In the genomic region with DNA sequence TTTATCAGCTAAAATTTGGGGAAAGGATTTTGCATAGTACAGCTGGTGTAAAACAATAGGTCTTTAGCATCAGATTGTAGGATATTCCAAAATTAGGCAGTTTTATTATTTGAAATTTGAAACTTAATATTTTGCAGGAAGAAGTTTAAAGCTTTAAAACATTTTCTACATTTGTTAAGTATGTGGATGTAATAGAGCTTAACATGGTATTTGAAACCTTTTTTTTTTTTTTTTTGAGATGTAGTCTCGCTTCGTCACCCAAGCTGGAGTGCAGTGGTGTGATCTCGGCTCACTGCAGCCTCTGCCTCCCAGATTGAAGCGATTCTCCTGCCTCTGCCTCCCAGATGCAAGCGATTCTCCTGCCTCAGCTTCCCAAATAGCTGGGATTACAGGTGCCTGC, we compare ENCODE assay signal across 1 cellular context.
TF ChIP-seq lines count a peak whose summit lies in the region.

No MANE protein-coding gene starts in this region.

TF ChIP-seq in endothelial cell of umbilical vein, 7 proteins besides CTCF, POLR2A, EP300 and RAD21 (continued from another document):
- TF ChIP-seq JUN (IDR thresholded peaks at IDR 0.05; ENCODE audit: borderline replicate concordance, insufficient read depth, insufficient read length, low read depth), result no peak
- TF ChIP-seq, protein P1, sequence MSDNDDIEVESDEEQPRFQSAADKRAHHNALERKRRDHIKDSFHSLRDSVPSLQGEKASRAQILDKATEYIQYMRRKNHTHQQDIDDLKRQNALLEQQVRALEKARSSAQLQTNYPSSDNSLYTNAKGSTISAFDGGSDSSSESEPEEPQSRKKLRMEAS (IDR thresholded peaks at IDR 0.05; ENCODE audit: insufficient read depth, insufficient read length), result no peak
- TF ChIP-seq MYC (IDR thresholded peaks at IDR 0.05; ENCODE audit: low read depth, low read length), result no peak
- no peak for TF ChIP-seq GATA2 (IDR thresholded peaks at IDR 0.05; ENCODE audit: insufficient read depth, insufficient read length, low read depth, low read length)
- TF ChIP-seq EZH2 (IDR thresholded peaks at IDR 0.05; ENCODE audit: borderline replicate concordance, low read depth, low read length, severe bottlenecking), result no peak
- no peak for TF ChIP-seq POLR2AphosphoS5 (IDR thresholded peaks at IDR 0.05; ENCODE audit: insufficient read depth, low read depth, low read length)
